8 cellular contexts compared by ENCODE assay signal in the genomic region with DNA sequence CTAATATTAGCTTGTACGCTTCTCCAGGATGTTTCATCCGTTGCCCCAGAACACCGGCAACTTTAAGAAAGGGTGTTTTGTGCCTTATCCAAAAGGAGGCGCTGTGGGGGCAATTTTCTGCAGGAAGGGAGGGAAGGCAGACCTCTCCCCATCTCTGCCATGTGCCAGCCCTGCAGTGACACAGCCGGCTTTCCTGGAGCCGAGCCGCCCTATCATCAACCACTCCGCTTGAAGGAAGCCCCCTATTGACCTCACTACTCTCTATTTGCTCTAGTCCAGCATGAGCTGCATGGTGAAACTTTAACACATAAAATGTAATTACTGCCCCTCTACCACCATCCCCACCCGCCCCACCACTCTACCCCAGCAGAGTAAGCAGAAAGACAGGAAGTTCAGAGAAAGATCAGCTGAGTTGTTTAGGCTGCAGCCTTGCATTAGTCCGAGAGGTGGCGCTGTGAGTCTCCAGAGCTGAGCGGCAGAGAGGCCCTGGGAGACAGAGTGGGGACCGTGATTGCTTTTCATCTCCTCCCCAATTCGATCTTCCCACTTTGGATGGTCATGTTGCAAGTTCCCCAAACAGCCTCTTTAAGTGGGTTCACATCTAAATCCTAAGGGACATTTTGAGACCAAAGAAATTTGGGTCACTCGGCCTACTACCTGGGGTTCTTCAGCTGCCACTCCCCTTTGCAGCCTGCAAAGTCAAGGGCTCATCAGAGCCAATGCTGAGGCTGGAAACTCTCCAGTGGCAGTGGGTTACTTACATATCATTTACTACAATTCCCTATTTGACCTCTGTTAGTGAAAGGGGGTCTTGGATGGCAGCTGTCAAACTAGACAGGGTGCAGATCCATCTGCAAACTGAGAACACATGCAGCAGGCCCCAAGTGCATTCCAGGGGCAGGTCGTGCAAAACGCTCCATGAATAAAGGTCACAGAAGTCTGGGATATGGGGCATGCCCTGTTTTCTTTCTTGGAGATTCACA. TPM values are rescaled to one million over a fixed set of nuclear protein-coding genes. Genes with fewer than 3 reads are reported as not detected.
DNase-seq lines count a peak whose midpoint lies in the region; ATAC-seq, FAIRE-seq and TF ChIP-seq lines count a peak whose summit lies in the region.

No MANE protein-coding gene starts in this region.

- FAIRE-seq in bronchial epithelial cell (lab: Jason Lieb, UNC) (no peak), RCC 7860 (lab: Jason Lieb, UNC) (no peak)

- peak; percentile 71 for ATAC-seq in GM21825 (IDR thresholded peaks at IDR 0.05; ENCODE audit: unreplicated experiment)

- TF ChIP-seq CTCF in MM.1S (IDR thresholded peaks at IDR 0.05; ENCODE audit: low read length): peak; percentile 68
- peak; percentile 90 for TF ChIP-seq CTCF in bronchial epithelial cell (IDR thresholded peaks at IDR 0.05; ENCODE audit: insufficient read depth, low read length, severe bottlenecking)

- no peak overlapping the region for H2AFZ ChIP-seq in MM.1S (ENCODE audit: low read length)

- H3K4me2 ChIP-seq in MM.1S (ENCODE audit: low read depth, low read length): no peak overlapping the region

- H3K36me3 ChIP-seq in MM.1S (replicated peaks; ENCODE audit: insufficient read depth, low read length) (no peaks in the 10 kb centered on the region), bronchial epithelial cell (ENCODE audit: control insufficient read depth, insufficient read depth, low read length) (peaks cover 11% of the 10 kb centered on the region)

- H4K20me1 ChIP-seq in MM.1S (ENCODE audit: insufficient read depth, low read length): no peaks in the 10 kb centered on the region

- H3K79me2 ChIP-seq in MM.1S (ENCODE audit: low read length): no peaks in the 10 kb centered on the region

- H3K9me2 ChIP-seq in MM.1S (replicated peaks; ENCODE audit: insufficient read depth, low read length): no peaks in the 10 kb centered on the region

- no peaks in the 10 kb centered on the region for H3F3A ChIP-seq in MM.1S (ENCODE audit: insufficient read depth, low read length)

- H3K4me3 ChIP-seq in MM.1S (ENCODE audit: low read length) (no peak overlapping the region), bronchial epithelial cell (ENCODE audit: low read depth, low read length) (no peak overlapping the region)

- no peaks in the 10 kb centered on the region for H3K27me3 ChIP-seq in MM.1S (replicated peaks; ENCODE audit: insufficient read depth, low read length)
- H3K27me3 ChIP-seq in bronchial epithelial cell (ENCODE audit: control insufficient read depth, insufficient read depth, low read length): no peaks in the 10 kb centered on the region

- DNase-seq in GDM1 (lab: John Stamatoyannopoulos, UW): peak; percentile 3
- peak; percentile 63 for DNase-seq in MM.1S
- peak; percentile 59 for DNase-seq in UCSD-AML1 (lab: John Stamatoyannopoulos, UW; ENCODE audit: unreplicated experiment)
- peak; percentile 52 for DNase-seq in bronchial epithelial cell (ENCODE audit: low read depth)
- DNase-seq in islet precursor cell: peak; percentile 90
- DNase-seq in stimulated activated CD4-positive, alpha-beta T cell treated with anti-CD3 and anti-CD28 coated beads, Interleukin-1b, Interleukin-23, amount 100 ng/mL, for 24 hours (ENCODE audit: low read depth in 4 of 4, low spot score in 1 of 4): peak; percentile 12 to 40 (median 28)
- DNase-seq in RCC 7860 (ENCODE audit: low spot score): no peak

- no peak overlapping the region for H3K27ac ChIP-seq in MM.1S (ENCODE audit: low read length)

- H3K9me3 ChIP-seq in MM.1S (replicated peaks; ENCODE audit: insufficient read depth, low read length): no peaks in the 10 kb centered on the region

- H3K4me1 ChIP-seq in MM.1S (ENCODE audit: low read length): no peaks in the 10 kb centered on the region

- H3K9ac ChIP-seq in MM.1S (ENCODE audit: low read length): no peak overlapping the region

RNA-seq across cellular contexts. Expression of a gene that starts 24.7 kb away (rescaled TPM):
- total RNA-seq in bronchial epithelial cell: 3.9 and 5.0 TPM in 2 replicates
